1 cellular context compared by ENCODE assay signal in genomic region chr16:56734429-56734828, GRCh38.
TF ChIP-seq lines count a peak whose summit lies in the region.

No MANE protein-coding gene starts in this region.

TF ChIP-seq in endothelial cell of umbilical vein, 7 proteins besides CTCF, POLR2A, EP300 and RAD21:
- TF ChIP-seq FOS (IDR thresholded peaks at IDR 0.05; ENCODE audit: borderline replicate concordance, insufficient read depth, low read length) (no peak), POLR2AphosphoS5 (IDR thresholded peaks at IDR 0.05; ENCODE audit: insufficient read depth, low read depth, low read length) (no peak), GATA2 (IDR thresholded peaks at IDR 0.05; ENCODE audit: insufficient read depth, insufficient read length, low read depth, low read length) (no peak), MAX (IDR thresholded peaks at IDR 0.05; ENCODE audit: insufficient read depth, insufficient read length) (no peak), EZH2 (IDR thresholded peaks at IDR 0.05; ENCODE audit: borderline replicate concordance, low read depth, low read length, severe bottlenecking) (no peak)
TF ChIP-seq in endothelial cell of umbilical vein: peak in this region for 0.
